ENCODE assay signal across 1 cellular context in genomic region chr7:139035588-139036353, GRCh38.
TF ChIP-seq lines count a peak whose summit lies in the region.

A gene with protein sequence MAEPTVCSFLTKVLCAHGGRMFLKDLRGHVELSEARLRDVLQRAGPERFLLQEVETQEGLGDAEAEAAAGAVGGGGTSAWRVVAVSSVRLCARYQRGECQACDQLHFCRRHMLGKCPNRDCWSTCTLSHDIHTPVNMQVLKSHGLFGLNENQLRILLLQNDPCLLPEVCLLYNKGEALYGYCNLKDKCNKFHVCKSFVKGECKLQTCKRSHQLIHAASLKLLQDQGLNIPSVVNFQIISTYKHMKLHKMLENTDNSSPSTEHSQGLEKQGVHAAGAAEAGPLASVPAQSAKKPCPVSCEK (minus strand): TSS chr7:139036042. CDS start chr7:139036017, 25 bp downstream.

TF ChIP-seq in HepG2, 621 proteins besides CTCF, POLR2A, EP300 and RAD21 (continued from another document and continues in another):
- TF ChIP-seq, protein P1, sequence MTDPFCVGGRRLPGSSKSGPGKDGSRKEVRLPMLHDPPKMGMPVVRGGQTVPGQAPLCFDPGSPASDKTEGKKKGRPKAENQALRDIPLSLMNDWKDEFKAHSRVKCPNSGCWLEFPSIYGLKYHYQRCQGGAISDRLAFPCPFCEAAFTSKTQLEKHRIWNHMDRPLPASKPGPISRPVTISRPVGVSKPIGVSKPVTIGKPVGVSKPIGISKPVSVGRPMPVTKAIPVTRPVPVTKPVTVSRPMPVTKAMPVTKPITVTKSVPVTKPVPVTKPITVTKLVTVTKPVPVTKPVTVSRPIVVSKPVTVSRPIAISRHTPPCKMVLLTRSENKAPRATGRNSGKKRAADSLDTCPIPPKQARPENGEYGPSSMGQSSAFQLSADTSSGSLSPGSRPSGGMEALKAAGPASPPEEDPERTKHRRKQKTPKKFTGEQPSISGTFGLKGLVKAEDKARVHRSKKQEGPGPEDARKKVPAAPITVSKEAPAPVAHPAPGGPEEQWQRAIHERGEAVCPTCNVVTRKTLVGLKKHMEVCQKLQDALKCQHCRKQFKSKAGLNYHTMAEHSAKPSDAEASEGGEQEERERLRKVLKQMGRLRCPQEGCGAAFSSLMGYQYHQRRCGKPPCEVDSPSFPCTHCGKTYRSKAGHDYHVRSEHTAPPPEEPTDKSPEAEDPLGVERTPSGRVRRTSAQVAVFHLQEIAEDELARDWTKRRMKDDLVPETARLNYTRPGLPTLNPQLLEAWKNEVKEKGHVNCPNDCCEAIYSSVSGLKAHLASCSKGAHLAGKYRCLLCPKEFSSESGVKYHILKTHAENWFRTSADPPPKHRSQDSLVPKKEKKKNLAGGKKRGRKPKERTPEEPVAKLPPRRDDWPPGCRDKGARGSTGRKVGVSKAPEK (CRISPR knock-in tag; IDR thresholded peaks at IDR 0.05; ENCODE audit: borderline replicate concordance), result no peak
- TF ChIP-seq ZNF331 (CRISPR knock-in tag; IDR thresholded peaks at IDR 0.05) (no peak), NR2F6 (IDR thresholded peaks at IDR 0.05) (no peak), NR2F6 (CRISPR knock-in tag; IDR thresholded peaks at IDR 0.05) (no peak), RBAK (CRISPR knock-in tag; IDR thresholded peaks at IDR 0.05) (no peak), ZNF713 (CRISPR knock-in tag; IDR thresholded peaks at IDR 0.05) (0 out of 2 replicates have a peak, but pooled peaks have one; percentile 52), TBX2 (CRISPR knock-in tag; IDR thresholded peaks at IDR 0.05; ENCODE audit: borderline replicate concordance) (peak; percentile 73), TMF1 (CRISPR knock-in tag; IDR thresholded peaks at IDR 0.05; ENCODE audit: low read depth) (peak; percentile 77; the same call in 1 of the 2 replicates), SRY (CRISPR knock-in tag; IDR thresholded peaks at IDR 0.05) (no peak), CAMTA2 (CRISPR knock-in tag; IDR thresholded peaks at IDR 0.05; ENCODE audit: borderline replicate concordance) (no peak), MYNN (CRISPR knock-in tag; IDR thresholded peaks at IDR 0.05; ENCODE audit: low read depth) (no peak), STAG1 (CRISPR knock-in tag; IDR thresholded peaks at IDR 0.05) (no peak), ZBED4 (CRISPR knock-in tag; IDR thresholded peaks at IDR 0.05; ENCODE audit: borderline replicate concordance) (peak; percentile 68; the same call in 1 of the 2 replicates), ZNF562 (CRISPR knock-in tag; IDR thresholded peaks at IDR 0.05; ENCODE audit: borderline replicate concordance) (no peak), MZF1 (CRISPR knock-in tag; IDR thresholded peaks at IDR 0.05; ENCODE audit: borderline replicate concordance) (no peak), CBX2 (IDR thresholded peaks at IDR 0.05; ENCODE audit: low read depth, low read length) (no peak), CBX2 (CRISPR knock-in tag; IDR thresholded peaks at IDR 0.05; ENCODE audit: low read depth) (no peak), BRCA1 (CRISPR knock-in tag; IDR thresholded peaks at IDR 0.05) (no peak), CEBPB (IDR thresholded peaks at IDR 0.05; ENCODE audit: borderline replicate concordance, low read depth, low read length) (no peak), ZNF3 (CRISPR knock-in tag; IDR thresholded peaks at IDR 0.05) (no peak), MED8 (CRISPR knock-in tag; IDR thresholded peaks at IDR 0.05; ENCODE audit: insufficient replicate concordance) (no peak), GATAD2A (CRISPR knock-in tag; IDR thresholded peaks at IDR 0.05) (peak; percentile 31; the same call in 1 of the 2 replicates), ELF3 (CRISPR knock-in tag; IDR thresholded peaks at IDR 0.05) (0 out of 2 replicates have a peak, but pooled peaks have one; percentile 30), SMC3 (IDR thresholded peaks at IDR 0.05; ENCODE audit: low read length) (no peak), GZF1 (CRISPR knock-in tag; IDR thresholded peaks at IDR 0.05) (0 out of 2 replicates have a peak, but pooled peaks have one; percentile 34), CENPT (CRISPR knock-in tag; IDR thresholded peaks at IDR 0.05; ENCODE audit: low read depth) (no peak; the same call in 1 of the 2 replicates), ASH2L (IDR thresholded peaks at IDR 0.05; ENCODE audit: insufficient read length, low read depth, low read length) (peak; percentile 41), POLR2G (IDR thresholded peaks at IDR 0.05; ENCODE audit: low read depth, low read length) (peak; percentile 84), MAF1 (CRISPR knock-in tag; IDR thresholded peaks at IDR 0.05; ENCODE audit: borderline replicate concordance) (no peak), RORA (CRISPR knock-in tag; IDR thresholded peaks at IDR 0.05) (no peak), MAFF (IDR thresholded peaks at IDR 0.05; ENCODE audit: low read depth, low read length) (no peak), ZSCAN25 (CRISPR knock-in tag; IDR thresholded peaks at IDR 0.05) (no peak), MTA1 (CRISPR knock-in tag; IDR thresholded peaks at IDR 0.05; ENCODE audit: borderline replicate concordance) (peak; percentile 62; the same call in 1 of the 2 replicates), ZNF766 (CRISPR knock-in tag; IDR thresholded peaks at IDR 0.05; ENCODE audit: borderline replicate concordance) (no peak), ZNF280D (CRISPR knock-in tag; IDR thresholded peaks at IDR 0.05) (0 out of 2 replicates have a peak, but pooled peaks have one; percentile 21), AFF4 (CRISPR knock-in tag; IDR thresholded peaks at IDR 0.05) (no peak), PITX1 (CRISPR knock-in tag; IDR thresholded peaks at IDR 0.05) (no peak), ARID3A (IDR thresholded peaks at IDR 0.05; ENCODE audit: low read depth, low read length) (no peak), NCOR1 (IDR thresholded peaks at IDR 0.05; ENCODE audit: borderline replicate concordance, low read length) (no peak), ZFP41 (CRISPR knock-in tag; IDR thresholded peaks at IDR 0.05; ENCODE audit: borderline replicate concordance) (0 out of 2 replicates have a peak, but pooled peaks have one; percentile 64), PRPF4 (IDR thresholded peaks at IDR 0.05; ENCODE audit: low read depth, low read length, poor library complexity, severe bottlenecking) (no peak), PLRG1 (conservative IDR thresholded peaks at IDR 0.05) (no peak), ZNF235 (CRISPR knock-in tag; IDR thresholded peaks at IDR 0.05; ENCODE audit: borderline replicate concordance) (no peak)
- TF ChIP-seq, protein P2, sequence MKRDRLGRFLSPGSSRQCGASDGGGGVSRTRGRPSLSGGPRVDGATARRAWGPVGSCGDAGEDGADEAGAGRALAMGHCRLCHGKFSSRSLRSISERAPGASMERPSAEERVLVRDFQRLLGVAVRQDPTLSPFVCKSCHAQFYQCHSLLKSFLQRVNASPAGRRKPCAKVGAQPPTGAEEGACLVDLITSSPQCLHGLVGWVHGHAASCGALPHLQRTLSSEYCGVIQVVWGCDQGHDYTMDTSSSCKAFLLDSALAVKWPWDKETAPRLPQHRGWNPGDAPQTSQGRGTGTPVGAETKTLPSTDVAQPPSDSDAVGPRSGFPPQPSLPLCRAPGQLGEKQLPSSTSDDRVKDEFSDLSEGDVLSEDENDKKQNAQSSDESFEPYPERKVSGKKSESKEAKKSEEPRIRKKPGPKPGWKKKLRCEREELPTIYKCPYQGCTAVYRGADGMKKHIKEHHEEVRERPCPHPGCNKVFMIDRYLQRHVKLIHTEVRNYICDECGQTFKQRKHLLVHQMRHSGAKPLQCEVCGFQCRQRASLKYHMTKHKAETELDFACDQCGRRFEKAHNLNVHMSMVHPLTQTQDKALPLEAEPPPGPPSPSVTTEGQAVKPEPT (CRISPR knock-in tag; IDR thresholded peaks at IDR 0.05; ENCODE audit: low read depth), result peak; percentile 63; the same call in 1 of the 2 replicates
- TF ChIP-seq, protein P3, sequence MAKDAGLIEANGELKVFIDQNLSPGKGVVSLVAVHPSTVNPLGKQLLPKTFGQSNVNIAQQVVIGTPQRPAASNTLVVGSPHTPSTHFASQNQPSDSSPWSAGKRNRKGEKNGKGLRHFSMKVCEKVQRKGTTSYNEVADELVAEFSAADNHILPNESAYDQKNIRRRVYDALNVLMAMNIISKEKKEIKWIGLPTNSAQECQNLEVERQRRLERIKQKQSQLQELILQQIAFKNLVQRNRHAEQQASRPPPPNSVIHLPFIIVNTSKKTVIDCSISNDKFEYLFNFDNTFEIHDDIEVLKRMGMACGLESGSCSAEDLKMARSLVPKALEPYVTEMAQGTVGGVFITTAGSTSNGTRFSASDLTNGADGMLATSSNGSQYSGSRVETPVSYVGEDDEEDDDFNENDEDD (CRISPR knock-in tag; IDR thresholded peaks at IDR 0.05; ENCODE audit: borderline replicate concordance), result no peak
